ENCODE assay signal across 15 cellular contexts in the genomic region with DNA sequence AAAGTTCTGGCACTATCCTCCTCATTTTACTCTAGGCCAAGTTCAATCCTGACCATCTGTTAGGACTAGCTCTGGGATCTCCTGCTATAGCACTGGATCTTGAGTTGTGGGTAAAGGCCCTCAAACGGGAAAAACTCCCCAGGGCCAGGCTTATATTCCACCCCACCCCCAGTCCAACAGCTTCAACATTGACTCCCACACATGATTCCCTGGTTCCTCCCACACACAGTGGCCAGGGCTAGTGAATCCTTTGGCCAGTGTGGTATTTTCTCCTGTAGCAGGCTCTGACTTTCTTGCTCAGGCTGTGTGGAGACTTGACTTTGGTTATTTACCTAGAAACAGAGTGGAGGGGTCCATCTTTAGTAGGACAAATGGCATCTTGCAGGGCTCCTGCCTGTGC.
"Had no signal": no experiment of that assay in that cellular context is flagged by ENCODE, and none has a peak within 500 bp of the region (broad histone marks: within the 10 kb centered on the region; RNA-seq: fewer than 3 reads in every experiment).

No MANE protein-coding gene starts in this region.

- H3K36me3 Mint-ChIP-seq: activated naive CD8-positive, alpha-beta T cell treated with anti-CD3 and anti-CD28 coated beads for 36 hours; naive B cell; neural progenitor cell; stimulated activated memory B cell treated with anti-CD40 and anti-IgM and Interleukin-4, amounts not matched to agents 10 μg/mL and 1 μg/mL and 100 μg/mL, for 72 hours had no signal

- H3K27me3 ChIP-seq: brain microvascular endothelial cell, neural progenitor cell, thyroid gland, vagina had no signal

- ATAC-seq: activated T-cell treated with anti-CD3 and anti-CD28 coated beads, Interleukin-2, amount 50 U/mL, for 72 hours; left colon; lower lobe of right lung; stimulated activated memory B cell treated with anti-CD40 and anti-IgM and Interleukin-4, amounts not matched to agents 10 μg/mL and 1 μg/mL and 100 μg/mL, for 72 hours had no signal

- H3K9me3 ChIP-seq: lower lobe of right lung, thyroid gland, vagina had no signal

- DNase-seq: activated CD4-positive, alpha-beta T cell treated with anti-CD3 and anti-CD28 coated beads, Interleukin-2, amount 50 U/mL, for 48 hours; activated gamma-delta T cell; activated naive CD8-positive, alpha-beta T cell treated with anti-CD3 and anti-CD28 coated beads for 36 hours; activated T-cell treated with anti-CD3 and anti-CD28 coated beads, Interleukin-2, amount 50 U/mL, for 72 hours; brain microvascular endothelial cell; left colon; lower lobe of right lung; naive B cell; stimulated activated CD4-positive, alpha-beta T cell treated with anti-CD3 and anti-CD28 coated beads, Interleukin-2, amount 100 ng/mL, for 48 hours; thyroid gland; WERI-Rb-1 had no signal

- H3K4me2 ChIP-seq: neural progenitor cell had no signal

- H3K27ac ChIP-seq: brain microvascular endothelial cell, lower lobe of right lung, neural progenitor cell, thyroid gland, vagina, WERI-Rb-1 had no signal

- H3K9ac ChIP-seq: neural progenitor cell had no signal

- H3K27ac Mint-ChIP-seq: activated naive CD8-positive, alpha-beta T cell treated with anti-CD3 and anti-CD28 coated beads for 36 hours; activated T-cell treated with anti-CD3 and anti-CD28 coated beads, Interleukin-2, amount 50 U/mL, for 72 hours; dendritic cell treated with granulocyte-macrophage colony-stimulating factor and Interleukin-4, amounts not matched to agents 40 ng/mL and 50 ng/mL, for 4 days; naive B cell; stimulated activated memory B cell treated with anti-CD40 and anti-IgM and Interleukin-4, amounts not matched to agents 10 μg/mL and 1 μg/mL and 100 μg/mL, for 72 hours had no signal

- H3K4me3 ChIP-seq: lower lobe of right lung, neural progenitor cell, thyroid gland, vagina had no signal

- H3K9me3 Mint-ChIP-seq: activated naive CD8-positive, alpha-beta T cell treated with anti-CD3 and anti-CD28 coated beads for 36 hours; activated T-cell treated with anti-CD3 and anti-CD28 coated beads, Interleukin-2, amount 50 U/mL, for 72 hours; dendritic cell treated with granulocyte-macrophage colony-stimulating factor and Interleukin-4, amounts not matched to agents 40 ng/mL and 50 ng/mL, for 4 days; naive B cell; neural progenitor cell; stimulated activated memory B cell treated with anti-CD40 and anti-IgM and Interleukin-4, amounts not matched to agents 10 μg/mL and 1 μg/mL and 100 μg/mL, for 72 hours had no signal

- H3K36me3 ChIP-seq: brain microvascular endothelial cell, lower lobe of right lung, neural progenitor cell, thyroid gland, vagina, WERI-Rb-1 had no signal

- H3K4me1 Mint-ChIP-seq: activated naive CD8-positive, alpha-beta T cell treated with anti-CD3 and anti-CD28 coated beads for 36 hours had no signal

- H3K4me3 Mint-ChIP-seq: activated naive CD8-positive, alpha-beta T cell treated with anti-CD3 and anti-CD28 coated beads for 36 hours; activated T-cell treated with anti-CD3 and anti-CD28 coated beads, Interleukin-2, amount 50 U/mL, for 72 hours; dendritic cell treated with granulocyte-macrophage colony-stimulating factor and Interleukin-4, amounts not matched to agents 40 ng/mL and 50 ng/mL, for 4 days; naive B cell; neural progenitor cell; stimulated activated memory B cell treated with anti-CD40 and anti-IgM and Interleukin-4, amounts not matched to agents 10 μg/mL and 1 μg/mL and 100 μg/mL, for 72 hours had no signal
